ENCODE assay signal across 20 cellular contexts in genomic region chr1:155715777-155716176, GRCh38.
"Had no signal": no experiment of that assay in that cellular context is flagged by ENCODE, and none has a peak within 500 bp of the region (broad histone marks: within the 10 kb centered on the region; RNA-seq: fewer than 3 reads in every experiment).

No MANE protein-coding gene starts in this region.

- H3K27ac Mint-ChIP-seq: stimulated activated naive CD8-positive, alpha-beta T cell treated with anti-CD3 and anti-CD28 coated beads, Interleukin-15, Interleukin-2, amounts not matched to agents 100 ng/mL and 50 ng/mL, for 24 hours had no signal

- H3K27me3 ChIP-seq: adrenal gland, right atrium auricular region, suprapubic skin, vagina had no signal

- H3K4me1 ChIP-seq: right atrium auricular region, suprapubic skin, vagina had no signal

- H3K27ac ChIP-seq: adrenal gland, right atrium auricular region, suprapubic skin, vagina, WERI-Rb-1 had no signal

- DNase-seq: activated CD4-positive, alpha-beta T cell treated with anti-CD3 and anti-CD28 coated beads for 1 hour; activated naive CD4-positive, alpha-beta T cell treated with anti-CD3 and anti-CD28 coated beads, Interleukin-2, amount 50 U/mL, for 16 hours; adrenal gland; cerebellar nuclear complex; cortex of kidney; erythroblast; foreskin melanocyte; glutamatergic neuron; hippocampal formation; midbrain; stimulated activated CD4-positive, alpha-beta T cell treated with anti-CD3 and anti-CD28 coated beads, Interleukin-12 subunit alpha, Interleukin-12 subunit beta, amount 100 ng/mL, for 4 hours; stimulated activated CD4-positive, alpha-beta T cell treated with anti-CD3 and anti-CD28 coated beads, Interleukin-1b, Interleukin-23, amount 100 ng/mL, for 48 hours; trophoblast cell; WERI-Rb-1 had no signal

- H3K9me3 Mint-ChIP-seq: neural crest cell; stimulated activated naive CD8-positive, alpha-beta T cell treated with anti-CD3 and anti-CD28 coated beads, Interleukin-15, Interleukin-2, amounts not matched to agents 100 ng/mL and 50 ng/mL, for 24 hours had no signal

- H3K27me3 Mint-ChIP-seq: stimulated activated naive CD8-positive, alpha-beta T cell treated with anti-CD3 and anti-CD28 coated beads, Interleukin-15, Interleukin-2, amounts not matched to agents 100 ng/mL and 50 ng/mL, for 24 hours had no signal

- H3K9me3 ChIP-seq: adrenal gland, right atrium auricular region, suprapubic skin, vagina had no signal

- H3K36me3 ChIP-seq: adrenal gland, vagina had no signal

- H3K4me3 Mint-ChIP-seq: neural crest cell; stimulated activated naive CD8-positive, alpha-beta T cell treated with anti-CD3 and anti-CD28 coated beads, Interleukin-15, Interleukin-2, amounts not matched to agents 100 ng/mL and 50 ng/mL, for 24 hours had no signal

- H3K4me3 ChIP-seq: adrenal gland, lung, right atrium auricular region, suprapubic skin, vagina had no signal
